ENCODE assay signal across 8 cellular contexts in genomic region chr2:156476516-156477206, GRCh38. TPM values are rescaled to one million over a fixed set of nuclear protein-coding genes. Genes with fewer than 3 reads are reported as not detected.
DNase-seq lines count a peak whose midpoint lies in the region; ATAC-seq and TF ChIP-seq lines count a peak whose summit lies in the region.

No MANE protein-coding gene starts in this region.

- H3K27me3 ChIP-seq in breast epithelium (no peaks in the 10 kb centered on the region), skeletal muscle tissue (ENCODE audit: control insufficient read depth in 3 of 3, insufficient read depth in 3 of 3, low read length in 3 of 3) (no peaks in the 10 kb centered on the region), spleen (replicated peaks in 1 of 7) (no peaks in the 10 kb centered on the region)

- no peaks in the 10 kb centered on the region for H3K27me3 Mint-ChIP-seq in CD14-positive monocyte (ENCODE audit: low read depth in 3 of 3)

- DNase-seq in CD14-positive monocyte (ENCODE audit: low spot score) = no peak
- peak in 1 of 2 donors; percentile 27 for DNase-seq in breast epithelium (ENCODE audit: low spot score in 2 of 2)
- DNase-seq in spleen = no peak
- DNase-seq in NCI-H1694 treated with DMSO at 0.1 percent for 48 hours (lab: John Stamatoyannopoulos, UW) = no peak
- no peak for DNase-seq in NCI-H748 (lab: John Stamatoyannopoulos, UW; ENCODE audit: unreplicated experiment)

- intact Hi-C loops in CD14-positive monocyte (cut with micrococcal nuclease) (no loop called here), breast epithelium (cut with DNase I; ENCODE audit: low total_unique reads) (no loop called here), spleen (cut with DNase I; ENCODE audit: low total_unique reads) (no loop called here)

- peaks cover 23 to 33% of the 10 kb centered on the region in 2 donors for H3K36me3 Mint-ChIP-seq in CD14-positive monocyte

- TF ChIP-seq POLR2A in breast epithelium (IDR thresholded peaks at IDR 0.05) (no peak), spleen (IDR thresholded peaks at IDR 0.05) (no peak)

- ATAC-seq in GM19468 (IDR thresholded peaks at IDR 0.05; ENCODE audit: extremely low read depth, unreplicated experiment) = peak; percentile 42
- ATAC-seq in HG03520 (IDR thresholded peaks at IDR 0.05; ENCODE audit: unreplicated experiment) = peak; percentile 64

- no peaks in the 10 kb centered on the region for H3K9me3 ChIP-seq in breast epithelium
- H3K9me3 ChIP-seq in skeletal muscle tissue (ENCODE audit: control insufficient read depth in 3 of 3, low read length in 3 of 3) = no peaks in the 10 kb centered on the region
- H3K9me3 ChIP-seq in spleen = no peaks in the 10 kb centered on the region

- no peak overlapping the region for H3K9ac ChIP-seq in skeletal muscle tissue (ENCODE audit: low read depth in 1 of 3, low read length in 3 of 3)

- H3K27ac ChIP-seq in breast epithelium (peak overlapping the region; percentile 78 to 83), skeletal muscle tissue (ENCODE audit: low read depth, low read length) (peak overlapping the region; percentile 22), spleen (no peak overlapping the region)

- no peaks in the 10 kb centered on the region for H3K36me3 ChIP-seq in breast epithelium
- peaks cover 0 to 3% (median 0%) of the 10 kb centered on the region in 3 donors for H3K36me3 ChIP-seq in skeletal muscle tissue (ENCODE audit: control insufficient read depth in 3 of 3, insufficient read depth in 3 of 3, low read length in 3 of 3)
- peaks cover 0 to 29% (median 1%) of the 10 kb centered on the region in 6 donors for H3K36me3 ChIP-seq in spleen

- H3K4me1 Mint-ChIP-seq in CD14-positive monocyte = peaks cover 50% of the 10 kb centered on the region

- H3K4me3 Mint-ChIP-seq in CD14-positive monocyte = no peak overlapping the region

- peak overlapping the region in 5 of 7 donors; percentile 1 to 84 (median 48) for H3K27ac Mint-ChIP-seq in CD14-positive monocyte

- H3K4me1 ChIP-seq in breast epithelium (peaks cover 0 to 13% of the 10 kb centered on the region in 2 donors), skeletal muscle tissue (ENCODE audit: control insufficient read depth in 3 of 3, insufficient read depth in 3 of 3, low read length in 3 of 3) (peaks cover 0 to 5% (median 2%) of the 10 kb centered on the region in 3 donors), spleen (peaks cover 3 to 42% (median 11%) of the 10 kb centered on the region in 6 donors)

- TF ChIP-seq CTCF in CD14-positive monocyte (IDR thresholded peaks at IDR 0.05) = no peak
- TF ChIP-seq CTCF in breast epithelium (IDR thresholded peaks at IDR 0.05) = no peak
- TF ChIP-seq CTCF in spleen (IDR thresholded peaks at IDR 0.05 in 8 of 11, conservative IDR thresholded peaks at IDR 0.05 in 3 of 11) = no peak

- 75 to 83% (median 80%) methylated on average over 4 of the region's 4 CpGs for WGBS in spleen, 5 donors

- H3K4me3 ChIP-seq in breast epithelium (no peak overlapping the region), skeletal muscle tissue (ENCODE audit: low read length in 3 of 3) (no peak overlapping the region), spleen (no peak overlapping the region)

- no peaks in the 10 kb centered on the region for H3K9me3 Mint-ChIP-seq in CD14-positive monocyte

RNA-seq across cellular contexts. Expression of gene GPD2, which starts 40.5 kb away (rescaled TPM):
- polyA plus RNA-seq in CD14-positive monocyte (10 to 100 TPM; 13.4 to 17.1 TPM), spleen (1 to 10 TPM; 3.5 to 7.8 (median 4.8) TPM)
- total RNA-seq in breast epithelium (100 to 1,000 TPM in 1 of 3 donors, 10 to 100 TPM in 2; 28.8 to 104 (median 79.6) TPM), skeletal muscle tissue (17.2 TPM), spleen (10 to 100 TPM; 28.4 to 74.9 (median 32.1) TPM)

Comparison
In these comparisons a context has a peak if more than half of its experiments do, and no peak if none do; other contexts are left out.
1. H3K27ac ChIP-seq: peak in breast epithelium (2 of 2) and skeletal muscle tissue (single experiment); none in spleen (0 of 8).